Comparison of ENCODE assay signal across 8 cellular contexts in genomic region chr19:4123615-4124568, GRCh38. TPM values are rescaled to one million over a fixed set of nuclear protein-coding genes. Genes with fewer than 3 reads are reported as not detected.
DNase-seq lines count a peak whose midpoint lies in the region; ATAC-seq, FAIRE-seq and TF ChIP-seq lines count a peak whose summit lies in the region.

TSS of gene MAP2K2 (minus strand) at chr19:4124122. CDS start at chr19:4123875, 247 bp downstream.

- H3K36me3 Mint-ChIP-seq in activated T-cell treated with anti-CD3 and anti-CD28 coated beads, Interleukin-2, amount 50 U/mL, for 72 hours (ENCODE audit: insufficient read depth in 2 of 2): peaks cover 2 to 4% of the 10 kb centered on the region in 2 donors

- H3K4me3 ChIP-seq in KMS-11 (IDR thresholded peaks at IDR 0.05; ENCODE audit: insufficient read depth, low read depth, low read length) (no peak within 1 kb of the TSS), Panc1 (ENCODE audit: low read depth in 2 of 2, low read length in 2 of 2) (peak within 1 kb of the TSS; percentile 80 to 83), esophagus muscularis mucosa (peak within 1 kb of the TSS; percentile 84 to 97 (median 86))

- ATAC-seq in GM21528 (IDR thresholded peaks at IDR 0.05; ENCODE audit: low FRiP score, unreplicated experiment): peak; percentile 74
- peak; percentile 94 for ATAC-seq in Panc1
- ATAC-seq in activated T-cell treated with anti-CD3 and anti-CD28 coated beads, Interleukin-2, amount 50 U/mL, for 72 hours (replicated peaks in 1 of 2): peak; percentile 95 to 96

- H3K9ac ChIP-seq in KMS-11: peak within 1 kb of the TSS; percentile 70; the same call in 1 of the 2 replicates

- 2% methylated on average over 19 of the region's 102 CpGs for WGBS in esophagus muscularis mucosa

- no peaks in the 10 kb centered on the region for H3K27me3 ChIP-seq in KMS-11 (ENCODE audit: insufficient read depth, low read depth)
- no peaks in the 10 kb centered on the region for H3K27me3 ChIP-seq in Panc1 (ENCODE audit: control insufficient read depth, insufficient read depth, low read length)
- no peaks in the 10 kb centered on the region for H3K27me3 ChIP-seq in esophagus muscularis mucosa

- H3K4me1 ChIP-seq in KMS-11 (ENCODE audit: low read depth, poor library complexity, severe bottlenecking) (peaks cover 7% of the 10 kb centered on the region), Panc1 (ENCODE audit: control insufficient read depth, insufficient read depth, low read length) (peaks cover 12% of the 10 kb centered on the region; the same call in 1 of the 2 replicates), esophagus muscularis mucosa (peaks cover 20 to 47% (median 40%) of the 10 kb centered on the region in 4 donors)

- H3K27ac ChIP-seq in KMS-11: no peak within 1 kb of the TSS
- peak within 1 kb of the TSS; percentile 93 for H3K27ac ChIP-seq in Panc1 (ENCODE audit: low read length)
- peak within 1 kb of the TSS; percentile 77 to 80 (median 79) for H3K27ac ChIP-seq in esophagus muscularis mucosa (replicated peaks in 1 of 4)

- DNase-seq in D721Med (ENCODE audit: insufficient read length, low spot score) (peak; percentile 81), Panc1 (ENCODE audit: low read depth, low spot score) (no peak), esophagus muscularis mucosa (ENCODE audit: extremely low spot score) (peak; percentile 98), myocyte (ENCODE audit: low read depth) (peak; percentile 92)
- DNase-seq in activated T-cell treated with anti-CD3 and anti-CD28 coated beads, Interleukin-2, amount 50 U/mL, for 72 hours: peak; percentile 97 to 98
- DNase-seq in stimulated activated CD8-positive, alpha-beta memory T cell treated with anti-CD3 and anti-CD28 coated beads, Interleukin-7, amount 100 ng/mL, for 4 hours (ENCODE audit: low read depth in 2 of 2): peak; percentile 89 to 94

- FAIRE-seq in D721Med (lab: Jason Lieb, UNC): no peak

- H3K9me3 ChIP-seq in Panc1 (ENCODE audit: control insufficient read depth, insufficient read depth, low read depth, low read length) (no peaks in the 10 kb centered on the region), esophagus muscularis mucosa (no peaks in the 10 kb centered on the region)

- intact Hi-C loops in Panc1 (cut with micrococcal nuclease; ENCODE audit: unreplicated experiment): no loop called here
- intact Hi-C loops in esophagus muscularis mucosa (cut with DNase I): loop anchor here (5.0 kb wide), 2 partner anchors 42 to 57 kb away; partner anchors contain the start of gene ZBTB7A

- H4K20me1 ChIP-seq in KMS-11 (ENCODE audit: insufficient read depth): no peaks in the 10 kb centered on the region

- CTCF ChIA-PET in Panc1 (lab: Charles Lee): no interaction called here

- BruUV-seq in Panc1 (replicated peaks; lab: Mats Ljungman, UMichigan): no TSS peak

- peak within 1 kb of the TSS; percentile 94 for H3K27ac Mint-ChIP-seq in activated T-cell treated with anti-CD3 and anti-CD28 coated beads, Interleukin-2, amount 50 U/mL, for 72 hours

- in situ Hi-C loops in Panc1 (cut with HindIII; ENCODE audit: low pct_unique_long_range_greater_than_20kb, low sequenced_read_pairs): no loop called here

- peaks cover 26% of the 10 kb centered on the region for H3K4me1 Mint-ChIP-seq in activated T-cell treated with anti-CD3 and anti-CD28 coated beads, Interleukin-2, amount 50 U/mL, for 72 hours (ENCODE audit: low read depth)

- H3K79me2 ChIP-seq in KMS-11 (ENCODE audit: insufficient read depth, low read depth): peaks cover 22% of the 10 kb centered on the region

- POLR2A ChIA-PET in Panc1 (lab: Charles Lee): no interaction called here

- H3K36me3 ChIP-seq in KMS-11 (ENCODE audit: insufficient read depth): no peaks in the 10 kb centered on the region
- H3K36me3 ChIP-seq in Panc1 (ENCODE audit: control insufficient read depth, insufficient read depth, low read length): no peaks in the 10 kb centered on the region; the same call in 1 of the 2 replicates
- H3K36me3 ChIP-seq in esophagus muscularis mucosa: peaks cover 0 to 12% (median 7%) of the 10 kb centered on the region in 4 donors

- H3K4me3 Mint-ChIP-seq in activated T-cell treated with anti-CD3 and anti-CD28 coated beads, Interleukin-2, amount 50 U/mL, for 72 hours: peak within 1 kb of the TSS; percentile 92 to 99

- H2AFZ ChIP-seq in KMS-11 (ENCODE audit: low read depth): peak within 1 kb of the TSS; percentile 73; the same call in 1 of the 2 replicates

- TF ChIP-seq POLR2A in esophagus muscularis mucosa (IDR thresholded peaks at IDR 0.05; ENCODE audit: low read depth): no peak

- no peaks in the 10 kb centered on the region for H3K27me3 Mint-ChIP-seq in activated T-cell treated with anti-CD3 and anti-CD28 coated beads, Interleukin-2, amount 50 U/mL, for 72 hours (ENCODE audit: low read depth)

- no peak for TF ChIP-seq EP300 in esophagus muscularis mucosa (IDR thresholded peaks at IDR 0.05)

- H3K4me2 ChIP-seq in KMS-11: peak within 1 kb of the TSS; percentile 88

- no peak for TF ChIP-seq CTCF in D721Med (IDR thresholded peaks at IDR 0.05; ENCODE audit: insufficient read depth, missing control alignments)
- no peak for TF ChIP-seq CTCF in KMS-11 (conservative IDR thresholded peaks at IDR 0.05; ENCODE audit: low read depth, low read length)
- TF ChIP-seq CTCF in Panc1 (IDR thresholded peaks at IDR 0.05): no peak
- peak in 2 of 3 experiments; percentile 14 to 20 for TF ChIP-seq CTCF in esophagus muscularis mucosa (IDR thresholded peaks at IDR 0.05)

- no peaks in the 10 kb centered on the region for H3K9me3 Mint-ChIP-seq in activated T-cell treated with anti-CD3 and anti-CD28 coated beads, Interleukin-2, amount 50 U/mL, for 72 hours

RNA-seq across cellular contexts. Expression of gene MAP2K2, which starts in this region (rescaled TPM):
- total RNA-seq in Panc1 (2021; ENCODE audit: unreplicated experiment) (151 TPM), esophagus muscularis mucosa (100 to 1,000 TPM in 2 of 4 donors, 10 to 100 TPM in 2; 59.0 to 145 (median 101) TPM), myocyte (201 and 224 TPM in 2 replicates)
- 197 TPM for polyA plus RNA-seq in Panc1 (2012; ENCODE audit: insufficient read length)
- 100 to 1,000 TPM; 144 to 157 TPM for total RNA-seq in activated T-cell treated with anti-CD3 and anti-CD28 coated beads, Interleukin-2, amount 50 U/mL, for 72 hours
- 203 TPM for polyA plus RNA-seq in myocyte (2012)

Comparison
In these comparisons a context has a peak if more than half of its experiments do, and no peak if none do; other contexts are left out.
1. CTCF ChIP-seq: peak in esophagus muscularis mucosa (2 of 3); none in D721Med (single experiment), KMS-11 (single experiment) and Panc1 (single experiment).
2. Peak in every context shown above with its lines, with median percentiles within 50 percentile points of each other: ATAC-seq.